Comparison of ENCODE assay signal across 8 cellular contexts in genomic region chr20:18632196-18632789, GRCh38. TPM values are rescaled to one million over a fixed set of nuclear protein-coding genes. Genes with fewer than 3 reads are reported as not detected.
DNase-seq lines count a peak whose midpoint lies in the region; ATAC-seq and TF ChIP-seq lines count a peak whose summit lies in the region.

No MANE protein-coding gene starts in this region.

- no peaks in the 10 kb centered on the region for H3K9me3 ChIP-seq in BE2C

- H3K36me3 Mint-ChIP-seq in central memory CD8-positive, alpha-beta T cell (ENCODE audit: insufficient read depth) = peaks cover 19% of the 10 kb centered on the region

- no peak overlapping the region for H3K4me3 Mint-ChIP-seq in central memory CD8-positive, alpha-beta T cell

- H3K27ac Mint-ChIP-seq in central memory CD8-positive, alpha-beta T cell (ENCODE audit: low read depth) = no peak overlapping the region

- no peak overlapping the region for H3K4me3 ChIP-seq in BE2C (ENCODE audit: low read depth, low read length)

- H3K27me3 ChIP-seq in BE2C = no peaks in the 10 kb centered on the region

- no peaks in the 10 kb centered on the region; the same call in 1 of the 2 replicates for H3K36me3 ChIP-seq in BE2C

- H3K4me1 Mint-ChIP-seq in central memory CD8-positive, alpha-beta T cell = peaks cover 5% of the 10 kb centered on the region

- DNase-seq in BE2C (peak; percentile 82), GM19238 (ENCODE audit: insufficient read length, low spot score) (peak; percentile 35), NCI-H2227 treated with DMSO at 0.1 percent for 48 hours (lab: John Stamatoyannopoulos, UW) (peak; percentile 66), kidney glomerular epithelial cell (lab: John Stamatoyannopoulos, UW) (peak; percentile 48)
- DNase-seq in activated CD4-positive, CD25-positive, alpha-beta regulatory T cell (lab: John Stamatoyannopoulos, UW) = peak in 3 of 4 experiments; percentile 4 to 11 (median 7)
- DNase-seq in central memory CD8-positive, alpha-beta T cell (ENCODE audit: low spot score in 2 of 2) = peak; percentile 11 to 22
- peak; percentile 51 for DNase-seq in stimulated activated CD4-positive, alpha-beta T cell treated with anti-CD3 and anti-CD28 coated beads, Interleukin-4, amount 100 ng/mL, for 1 hour

- no peaks in the 10 kb centered on the region; the same call in 1 of the 2 replicates for H3K4me1 ChIP-seq in BE2C

- peak; percentile 91 for ATAC-seq in HG03175 (IDR thresholded peaks at IDR 0.05; ENCODE audit: unreplicated experiment)
- no peak for ATAC-seq in central memory CD8-positive, alpha-beta T cell (replicated peaks; ENCODE audit: extremely low read depth, poor library complexity, severe bottlenecking)

- H3K27me3 Mint-ChIP-seq in central memory CD8-positive, alpha-beta T cell = no peaks in the 10 kb centered on the region

- peak; percentile 97 for TF ChIP-seq CTCF in BE2C (IDR thresholded peaks at IDR 0.05; ENCODE audit: low read depth, low read length)

- no peaks in the 10 kb centered on the region for H3K9me3 Mint-ChIP-seq in central memory CD8-positive, alpha-beta T cell

RNA-seq across cellular contexts. Expression of gene DTD1, which starts 44.4 kb away (rescaled TPM):
- 85.0 TPM for polyA plus RNA-seq in BE2C (2012; ENCODE audit: insufficient read depth, insufficient read length, low read depth)

Comparison
In these comparisons a context has a peak if more than half of its experiments do, and no peak if none do; other contexts are left out.
1. DNase-seq: peak in every context shown above with its lines; median percentile 82 in BE2C; 66 in NCI-H2227 treated with DMSO at 0.1 percent for 48 hours; 51 in stimulated activated CD4-positive, alpha-beta T cell treated with anti-CD3 and anti-CD28 coated beads, Interleukin-4, amount 100 ng/mL, for 1 hour; 48 in kidney glomerular epithelial cell; 35 in GM19238; 16 in central memory CD8-positive, alpha-beta T cell; 7 in activated CD4-positive, CD25-positive, alpha-beta regulatory T cell.